ENCODE assay signal across 8 cellular contexts in genomic region chr4:67327245-67327860, GRCh38.
DNase-seq lines count a peak whose midpoint lies in the region; ATAC-seq and TF ChIP-seq lines count a peak whose summit lies in the region.

No MANE protein-coding gene starts in this region.

- CTCF ChIA-PET in activated CD8-positive, alpha-beta memory T cell treated with anti-CD3 and anti-CD28 coated beads, Interleukin-2, amount 10 ng/mL, durations not matched to agents 7 days and 5 days (lab: Charles Lee) = interaction anchor here (0.8 to 2.0 kb wide), 4 partner anchors 12 to 239 kb away, joined by 3 to 7 read pairs (median 4); no protein-coding TSS in a partner anchor

- no peak overlapping the region for H3K4me3 Mint-ChIP-seq in activated CD8-positive, alpha-beta memory T cell treated with anti-CD3 and anti-CD28 coated beads, Interleukin-2, amount 10 ng/mL, durations not matched to agents 7 days and 5 days
- H3K4me3 Mint-ChIP-seq in neural progenitor cell = no peak overlapping the region

- no peaks in the 10 kb centered on the region for H3K79me2 ChIP-seq in neural progenitor cell (ENCODE audit: low read depth)

- TF ChIP-seq CTCF in neural progenitor cell (IDR thresholded peaks at IDR 0.05) = peak; percentile 96
- TF ChIP-seq CTCF in upper lobe of left lung (IDR thresholded peaks at IDR 0.05) = peak; percentile 40 to 83 (median 72)

- ATAC-seq in GM19452 (IDR thresholded peaks at IDR 0.05; ENCODE audit: unreplicated experiment) (peak; percentile 96), HG03457 (IDR thresholded peaks at IDR 0.05; ENCODE audit: unreplicated experiment) (peak; percentile 98), upper lobe of left lung (ENCODE audit: low FRiP score in 2 of 2) (peak in 1 of 2 donors; percentile 84)
- peak; percentile 60 for ATAC-seq in activated CD8-positive, alpha-beta memory T cell treated with anti-CD3 and anti-CD28 coated beads, Interleukin-2, amount 10 ng/mL, durations not matched to agents 7 days and 5 days

- no peaks in the 10 kb centered on the region for H4K20me1 ChIP-seq in neural progenitor cell (ENCODE audit: low read depth)

- no peaks in the 10 kb centered on the region for H3K36me3 Mint-ChIP-seq in activated CD8-positive, alpha-beta memory T cell treated with anti-CD3 and anti-CD28 coated beads, Interleukin-2, amount 10 ng/mL, durations not matched to agents 7 days and 5 days
- no peaks in the 10 kb centered on the region for H3K36me3 Mint-ChIP-seq in neural progenitor cell

- no peaks in the 10 kb centered on the region for H3K4me1 Mint-ChIP-seq in activated CD8-positive, alpha-beta memory T cell treated with anti-CD3 and anti-CD28 coated beads, Interleukin-2, amount 10 ng/mL, durations not matched to agents 7 days and 5 days
- H3K4me1 Mint-ChIP-seq in neural progenitor cell = peaks cover 11% of the 10 kb centered on the region

- H3K4me1 ChIP-seq in neural progenitor cell (no peaks in the 10 kb centered on the region), upper lobe of left lung (no peaks in the 10 kb centered on the region)

- H3K36me3 ChIP-seq in neural progenitor cell (no peaks in the 10 kb centered on the region), upper lobe of left lung (no peaks in the 10 kb centered on the region)

- no peak overlapping the region for H3K4me3 ChIP-seq in neural progenitor cell
- H3K4me3 ChIP-seq in upper lobe of left lung = no peak overlapping the region

- DNase-seq in DMS53 (lab: John Stamatoyannopoulos, UW) = peak; percentile 75
- DNase-seq in NCI-H526 (lab: John Stamatoyannopoulos, UW) = peak; percentile 7 to 76
- peak; percentile 60 for DNase-seq in activated CD8-positive, alpha-beta memory T cell treated with anti-CD3 and anti-CD28 coated beads, Interleukin-2, amount 10 ng/mL, durations not matched to agents 7 days and 5 days
- DNase-seq in fibroblast of peridontal ligament (ENCODE audit: extremely low read depth) = peak; percentile 70
- peak; percentile 82 for DNase-seq in neural progenitor cell (ENCODE audit: low spot score)
- DNase-seq in upper lobe of left lung = peak in 1 of 2 donors; percentile 28

- no peaks in the 10 kb centered on the region for H3K9me3 Mint-ChIP-seq in activated CD8-positive, alpha-beta memory T cell treated with anti-CD3 and anti-CD28 coated beads, Interleukin-2, amount 10 ng/mL, durations not matched to agents 7 days and 5 days (ENCODE audit: low read depth)
- H3K9me3 Mint-ChIP-seq in neural progenitor cell = peaks cover 18% of the 10 kb centered on the region

- H3K27ac Mint-ChIP-seq in activated CD8-positive, alpha-beta memory T cell treated with anti-CD3 and anti-CD28 coated beads, Interleukin-2, amount 10 ng/mL, durations not matched to agents 7 days and 5 days = no peak overlapping the region
- H3K27ac Mint-ChIP-seq in neural progenitor cell = no peak overlapping the region

- H3K27me3 Mint-ChIP-seq in activated CD8-positive, alpha-beta memory T cell treated with anti-CD3 and anti-CD28 coated beads, Interleukin-2, amount 10 ng/mL, durations not matched to agents 7 days and 5 days = no peaks in the 10 kb centered on the region
- no peaks in the 10 kb centered on the region for H3K27me3 Mint-ChIP-seq in neural progenitor cell (ENCODE audit: insufficient read depth, low read depth)

- no peak overlapping the region for H3K27ac ChIP-seq in neural progenitor cell
- H3K27ac ChIP-seq in upper lobe of left lung = no peak overlapping the region

- WGBS in upper lobe of left lung, 2 donors = 6% methylated on average over 6 of the region's 6 CpGs

- peaks cover 9% of the 10 kb centered on the region for H3K27me3 ChIP-seq in neural progenitor cell
- H3K27me3 ChIP-seq in upper lobe of left lung = no peaks in the 10 kb centered on the region

- no peaks in the 10 kb centered on the region for H3F3A ChIP-seq in neural progenitor cell (ENCODE audit: low read depth)

- H3K9ac ChIP-seq in neural progenitor cell = no peak overlapping the region

- no peak overlapping the region for H3K4me2 ChIP-seq in neural progenitor cell

- H3K9me3 ChIP-seq in neural progenitor cell (ENCODE audit: low read depth) (no peaks in the 10 kb centered on the region), upper lobe of left lung (no peaks in the 10 kb centered on the region)

- no peak for TF ChIP-seq POLR2A in upper lobe of left lung (IDR thresholded peaks at IDR 0.05)

- TF ChIP-seq EP300 in upper lobe of left lung (IDR thresholded peaks at IDR 0.05) = no peak

- H2AFZ ChIP-seq in neural progenitor cell (replicated peaks) = no peak overlapping the region
